Comparison of ENCODE assay signal across 8 cellular contexts in the genomic region with DNA sequence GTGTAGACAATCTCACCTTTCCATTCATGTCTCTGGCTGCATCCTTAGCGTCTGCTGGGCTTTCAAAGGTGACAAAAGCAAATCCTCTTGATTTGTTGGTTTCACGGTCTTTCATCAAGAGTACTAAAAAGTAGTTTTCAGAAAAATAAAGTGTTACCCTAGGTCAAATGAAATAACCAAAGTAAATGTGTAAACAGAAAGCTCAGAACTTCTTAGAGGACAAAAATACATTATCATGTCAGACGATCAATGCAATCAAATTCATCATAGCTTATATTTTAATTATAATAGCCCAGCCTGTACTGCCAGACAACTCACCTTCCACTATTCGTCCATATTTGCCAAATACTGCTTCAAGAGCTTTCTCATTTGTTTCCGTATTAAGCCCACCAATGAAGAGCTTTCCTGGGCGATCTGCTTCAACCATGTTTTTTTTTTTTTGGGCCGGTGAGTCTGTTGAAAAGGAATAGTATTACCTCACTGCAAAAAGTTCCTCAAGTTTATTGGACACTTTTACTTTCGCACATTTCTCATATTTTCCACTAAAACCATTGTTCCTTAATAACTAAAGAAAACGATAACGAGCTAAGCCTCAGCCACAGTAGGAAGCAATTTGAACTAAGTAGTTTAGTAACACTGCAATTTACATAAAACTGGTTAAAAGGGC. TPM values are rescaled to one million over a fixed set of nuclear protein-coding genes. Genes with fewer than 3 reads are reported as not detected.
DNase-seq lines count a peak whose midpoint lies in the region; ATAC-seq and TF ChIP-seq lines count a peak whose summit lies in the region.

No MANE protein-coding gene starts in this region.

- H3K79me2 ChIP-seq in GM23338 (replicated peaks; ENCODE audit: insufficient read depth): peaks cover 63% of the 10 kb centered on the region
- H3K79me2 ChIP-seq in SU-DHL-6 (ENCODE audit: insufficient read depth, low read length): peaks cover 38% of the 10 kb centered on the region

- TF ChIP-seq CTCF in GM23338 (conservative IDR thresholded peaks at IDR 0.05; ENCODE audit: low read depth in 2 of 2): no peak
- TF ChIP-seq CTCF in SU-DHL-6 (IDR thresholded peaks at IDR 0.05; ENCODE audit: insufficient read depth, low read length, poor library complexity, severe bottlenecking): no peak
- TF ChIP-seq CTCF in fibroblast of villous mesenchyme (IDR thresholded peaks at IDR 0.05; ENCODE audit: insufficient read depth, low read depth, low read length): no peak

- H3K4me3 ChIP-seq in GM23338 (peak overlapping the region; percentile 91), SU-DHL-6 (ENCODE audit: insufficient read depth, low read length, poor library complexity, severe bottlenecking) (peak overlapping the region; percentile 98), fibroblast of villous mesenchyme (ENCODE audit: low read depth, low read length) (peak overlapping the region; percentile 87), rectal smooth muscle tissue (ENCODE audit: low read length) (peak overlapping the region; percentile 90)

- H3K9ac ChIP-seq in SU-DHL-6 (ENCODE audit: low read length): peak overlapping the region; percentile 96
- peak overlapping the region; percentile 56 for H3K9ac ChIP-seq in rectal smooth muscle tissue (ENCODE audit: low read length)

- H3K4me1 Mint-ChIP-seq in GM23338: peaks cover 13% of the 10 kb centered on the region; the same call in 2 of the 3 replicates

- H3K4me1 ChIP-seq in GM23338 (ENCODE audit: insufficient read depth): no peaks in the 10 kb centered on the region; the same call in 1 of the 2 replicates
- no peaks in the 10 kb centered on the region for H3K4me1 ChIP-seq in rectal smooth muscle tissue (ENCODE audit: control insufficient read depth, insufficient read depth, low read length)

- ATAC-seq in GM23338 (no peak), GM21367 (IDR thresholded peaks at IDR 0.05; ENCODE audit: unreplicated experiment) (no peak)

- H3K4me3 Mint-ChIP-seq in GM23338: peak overlapping the region; percentile 98

- H3K27me3 Mint-ChIP-seq in GM23338 (ENCODE audit: insufficient read depth, low read depth, poor library complexity): peaks cover 16% of the 10 kb centered on the region

- no peaks in the 10 kb centered on the region for H3K9me3 ChIP-seq in SU-DHL-6 (ENCODE audit: insufficient read depth, low read length)

- H3K27ac ChIP-seq in GM23338 (ENCODE audit: low read depth) (peak overlapping the region; percentile 96), SU-DHL-6 (ENCODE audit: low read depth, low read length) (peak overlapping the region; percentile 84), rectal smooth muscle tissue (ENCODE audit: low read depth, low read length) (peak overlapping the region; percentile 96)

- H3K27ac Mint-ChIP-seq in GM23338: peak overlapping the region; percentile 100

- H3K9me3 Mint-ChIP-seq in GM23338: peaks cover 9% of the 10 kb centered on the region

- H3K9me2 ChIP-seq in GM23338 (ENCODE audit: insufficient read depth) (no peaks in the 10 kb centered on the region), SU-DHL-6 (replicated peaks; ENCODE audit: insufficient read depth, low read length) (no peaks in the 10 kb centered on the region)

- DNase-seq in GM23338 (ENCODE audit: low spot score): no peak
- peak; percentile 26 for DNase-seq in fibroblast of villous mesenchyme (ENCODE audit: low read depth)
- DNase-seq in LoVo (ENCODE audit: low spot score): no peak
- DNase-seq in NK-92 treated with Interleukin-12 subunit alpha and Interleukin-12 subunit beta, amount 100 ng/mL, for 24 hours (lab: John Stamatoyannopoulos, UW): no peak
- DNase-seq in NCI-H82 (lab: John Stamatoyannopoulos, UW): no peak

- H2AFZ ChIP-seq in GM23338: no peak overlapping the region
- H2AFZ ChIP-seq in SU-DHL-6 (ENCODE audit: low read depth, low read length, severe bottlenecking): no peak overlapping the region

- H3K4me2 ChIP-seq in GM23338 (peak overlapping the region; percentile 86), SU-DHL-6 (ENCODE audit: low read depth, low read length, poor library complexity, severe bottlenecking) (peak overlapping the region; percentile 73)

- peaks cover 64% of the 10 kb centered on the region for H3K36me3 Mint-ChIP-seq in GM23338 (ENCODE audit: low read depth)

- peaks cover 6% of the 10 kb centered on the region; the same call in 1 of the 2 replicates for H3F3A ChIP-seq in GM23338 (replicated peaks; ENCODE audit: low read depth)
- peaks cover 11% of the 10 kb centered on the region; the same call in 1 of the 2 replicates for H3F3A ChIP-seq in SU-DHL-6 (ENCODE audit: insufficient read depth)

- peaks cover 41% of the 10 kb centered on the region for H3K36me3 ChIP-seq in GM23338 (ENCODE audit: insufficient read depth)
- peaks cover 19% of the 10 kb centered on the region for H3K36me3 ChIP-seq in SU-DHL-6 (ENCODE audit: low read length)
- H3K36me3 ChIP-seq in rectal smooth muscle tissue (ENCODE audit: control insufficient read depth, insufficient read depth, low read length): peaks cover 4% of the 10 kb centered on the region

- H3K27me3 ChIP-seq in GM23338 (ENCODE audit: insufficient read depth): no peaks in the 10 kb centered on the region
- no peaks in the 10 kb centered on the region for H3K27me3 ChIP-seq in SU-DHL-6 (ENCODE audit: low read length)
- H3K27me3 ChIP-seq in rectal smooth muscle tissue (ENCODE audit: control insufficient read depth, insufficient read depth, low read length): no peaks in the 10 kb centered on the region

- H4K20me1 ChIP-seq in GM23338 (replicated peaks; ENCODE audit: insufficient read depth) (peaks cover 19% of the 10 kb centered on the region), SU-DHL-6 (ENCODE audit: low read depth, low read length) (peaks cover 5% of the 10 kb centered on the region)

TF ChIP-seq in GM23338, 12 proteins besides CTCF, POLR2A, EP300 and RAD21 (continues in another document):
- TF ChIP-seq, protein P1, sequence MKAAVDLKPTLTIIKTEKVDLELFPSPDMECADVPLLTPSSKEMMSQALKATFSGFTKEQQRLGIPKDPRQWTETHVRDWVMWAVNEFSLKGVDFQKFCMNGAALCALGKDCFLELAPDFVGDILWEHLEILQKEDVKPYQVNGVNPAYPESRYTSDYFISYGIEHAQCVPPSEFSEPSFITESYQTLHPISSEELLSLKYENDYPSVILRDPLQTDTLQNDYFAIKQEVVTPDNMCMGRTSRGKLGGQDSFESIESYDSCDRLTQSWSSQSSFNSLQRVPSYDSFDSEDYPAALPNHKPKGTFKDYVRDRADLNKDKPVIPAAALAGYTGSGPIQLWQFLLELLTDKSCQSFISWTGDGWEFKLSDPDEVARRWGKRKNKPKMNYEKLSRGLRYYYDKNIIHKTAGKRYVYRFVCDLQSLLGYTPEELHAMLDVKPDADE (IDR thresholded peaks at IDR 0.05): no peak
- no peak for TF ChIP-seq POLR2AphosphoS5 (IDR thresholded peaks at IDR 0.05; ENCODE audit: low read depth)
- TF ChIP-seq EZH2 (IDR thresholded peaks at IDR 0.05; ENCODE audit: low read depth, unreplicated experiment): no peak
- no peak for TF ChIP-seq CREB1 (CRISPR knock-in tag; IDR thresholded peaks at IDR 0.05; ENCODE audit: low read depth)

RNA-seq across cellular contexts. Expression of a gene that starts 1.4 kb away (rescaled TPM):
- 601 and 620 TPM in 2 replicates for total RNA-seq in GM23338 (2014; rRNA removed; shearing (Covaris generic))
- 307 and 337 TPM in 2 replicates for polyA plus RNA-seq in GM23338 (2016; fragmentation: Nextera tagmentation; extraction: Ambion mirVana)
- total RNA-seq in fibroblast of villous mesenchyme: 173 and 209 TPM in 2 replicates
